Comparison of ENCODE assay signal across 15 cellular contexts in the genomic region with DNA sequence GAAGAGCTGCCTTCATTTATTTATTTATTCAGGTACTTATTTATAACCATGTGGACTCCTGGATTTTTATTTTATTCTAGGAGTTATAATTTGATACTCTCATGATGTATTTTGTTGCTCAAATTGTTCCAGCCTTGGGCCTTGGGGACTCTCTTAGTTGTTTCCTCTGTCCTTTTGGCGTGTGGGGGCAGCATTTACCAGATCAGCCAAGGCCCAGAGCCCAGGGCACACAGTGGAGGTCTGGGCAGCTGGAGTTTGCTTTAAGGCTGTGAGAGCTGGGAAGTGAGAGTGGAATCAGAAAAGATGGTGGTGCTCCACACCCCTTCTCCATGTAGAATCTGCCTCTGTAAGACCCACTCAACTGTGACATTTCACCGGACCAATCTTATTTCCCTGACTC.
DNase-seq lines count a peak whose midpoint lies in the region; ATAC-seq and TF ChIP-seq lines count a peak whose summit lies in the region.
"Had no signal": no experiment of that assay in that cellular context is flagged by ENCODE, and none has a peak within 500 bp of the region (broad histone marks: within the 10 kb centered on the region; RNA-seq: fewer than 3 reads in every experiment).

No MANE protein-coding gene starts in this region.

- peak overlapping the region; percentile 70 for H2BK12ac ChIP-seq in trophoblast cell (ENCODE audit: low read length)

- DNase-seq in Panc1 (ENCODE audit: low read depth, low spot score) = no peak
- no peak for DNase-seq in trophoblast cell
- DNase-seq in activated effector memory CD4-positive, alpha-beta T cell treated with anti-CD3 and anti-CD28 coated beads, Interleukin-2, amount 50 U/mL, for 16 hours = no peak
- no peak for DNase-seq in stimulated activated CD4-positive, alpha-beta T cell treated with anti-CD3 and anti-CD28 coated beads, Interleukin-4, amount 100 ng/mL, for 24 hours
- no peak for DNase-seq in HCEC 1CT
- DNase-seq in SIG-M5 treated with dmso at 0.1 percent for 504 hours (lab: John Stamatoyannopoulos, UW; ENCODE audit: unreplicated experiment) = no peak
- DNase-seq: activated CD8-positive, alpha-beta T cell treated with anti-CD3 and anti-CD28 coated beads, Interleukin-2, amount 10 ng/mL, durations not matched to agents 7 days and 5 days; activated naive CD8-positive, alpha-beta T cell treated with anti-CD3 and anti-CD28 coated beads, Interleukin-2, amount 10 ng/mL, durations not matched to agents 7 days and 5 days; hypothalamus; NCI-H69; spleen; T-helper 1 cell had no signal

- no peaks in the 10 kb centered on the region for H4K20me1 ChIP-seq in DOHH2 (ENCODE audit: control insufficient read depth, insufficient read depth, low read depth, low read length)

- no peak overlapping the region for H3K18ac ChIP-seq in trophoblast cell (ENCODE audit: low read length)

- H3K27me3 ChIP-seq in DOHH2 (ENCODE audit: control insufficient read depth, low read length) = peaks cover 13% of the 10 kb centered on the region
- H3K27me3 ChIP-seq in Panc1 (ENCODE audit: control insufficient read depth, insufficient read depth, low read length) = peaks cover 17% of the 10 kb centered on the region
- no peaks in the 10 kb centered on the region for H3K27me3 ChIP-seq in gastroesophageal sphincter
- no peaks in the 10 kb centered on the region for H3K27me3 ChIP-seq in trophoblast cell (ENCODE audit: insufficient read depth, low read length)

- in situ Hi-C loops in Panc1 (cut with HindIII; ENCODE audit: low pct_unique_long_range_greater_than_20kb, low sequenced_read_pairs) = no loop called here

- no TSS peak for BruUV-seq in Panc1 (replicated peaks; lab: Mats Ljungman, UMichigan)

- H3K4me2 ChIP-seq in DOHH2 (ENCODE audit: low read length) = no peak overlapping the region
- H3K4me2 ChIP-seq in trophoblast cell (ENCODE audit: low read length) = no peak overlapping the region

- no peaks in the 10 kb centered on the region for H3K9me3 ChIP-seq in DOHH2 (ENCODE audit: control insufficient read depth, insufficient read depth, low read length)
- H3K9me3 ChIP-seq in Panc1 (ENCODE audit: control insufficient read depth, insufficient read depth, low read depth, low read length) = no peaks in the 10 kb centered on the region
- no peaks in the 10 kb centered on the region for H3K9me3 ChIP-seq in gastroesophageal sphincter
- H3K9me3 ChIP-seq in trophoblast cell (ENCODE audit: insufficient read depth, low read depth, low read length) = no peaks in the 10 kb centered on the region
- H3K9me3 ChIP-seq: Caco-2 had no signal

- H3K79me2 ChIP-seq in DOHH2 (ENCODE audit: control insufficient read depth, low read length) (no peaks in the 10 kb centered on the region), trophoblast cell (ENCODE audit: control insufficient read depth, insufficient read depth, low read length, poor library complexity) (peaks cover 4% of the 10 kb centered on the region)

- H3K9ac ChIP-seq in trophoblast cell (ENCODE audit: low read length) = no peak overlapping the region

- TF ChIP-seq POLR2A in gastroesophageal sphincter (IDR thresholded peaks at IDR 0.05) = no peak

- POLR2A ChIA-PET in Panc1 (lab: Charles Lee) = no interaction called here

- peak overlapping the region; percentile 86 for H4K91ac ChIP-seq in trophoblast cell (ENCODE audit: low read depth, low read length)

- no peak for TF ChIP-seq EP300 in gastroesophageal sphincter (IDR thresholded peaks at IDR 0.05)

- no peaks in the 10 kb centered on the region for H3K9me2 ChIP-seq in DOHH2 (replicated peaks; ENCODE audit: control insufficient read depth, low read length)

- H3K23ac ChIP-seq in trophoblast cell (ENCODE audit: low read length) = no peak overlapping the region

- H3K36me3 ChIP-seq in DOHH2 (ENCODE audit: control insufficient read depth, low read length) (no peaks in the 10 kb centered on the region), Panc1 (ENCODE audit: control insufficient read depth, insufficient read depth, low read length) (no peaks in the 10 kb centered on the region), gastroesophageal sphincter (no peaks in the 10 kb centered on the region), trophoblast cell (ENCODE audit: control insufficient read depth in 1 of 2, insufficient read depth in 2 of 2, low read length in 2 of 2) (no peaks in the 10 kb centered on the region)
- H3K36me3 ChIP-seq: spleen had no signal

- H2BK120ac ChIP-seq in trophoblast cell (ENCODE audit: insufficient read depth, low read length, poor library complexity) = peak overlapping the region; percentile 78

- H2BK5ac ChIP-seq in trophoblast cell (ENCODE audit: low read depth, low read length, poor library complexity) = peak overlapping the region; percentile 82

- H3K4ac ChIP-seq in trophoblast cell (ENCODE audit: low read depth, low read length) = peak overlapping the region; percentile 26

- H3K4me3 ChIP-seq in DOHH2 (ENCODE audit: low read length) = no peak overlapping the region
- no peak overlapping the region for H3K4me3 ChIP-seq in Panc1 (ENCODE audit: low read depth in 2 of 2, low read length in 2 of 2)
- H3K4me3 ChIP-seq in gastroesophageal sphincter = no peak overlapping the region
- H3K4me3 ChIP-seq in trophoblast cell (ENCODE audit: low read depth, low read length) = no peak overlapping the region
- H3K4me3 ChIP-seq: spleen had no signal

- intact Hi-C loops in Panc1 (cut with micrococcal nuclease; ENCODE audit: unreplicated experiment) = loop anchor here (10.0 kb wide), 1 partner anchor 762 kb away; no protein-coding TSS in a partner anchor

- H3F3A ChIP-seq in DOHH2 (ENCODE audit: control insufficient read depth, insufficient read depth) = no peaks in the 10 kb centered on the region

- H3K27ac ChIP-seq in DOHH2 (ENCODE audit: low read depth, low read length) = no peak overlapping the region
- no peak overlapping the region; the same call in 1 of the 2 replicates for H3K27ac ChIP-seq in Panc1 (ENCODE audit: low read length)
- H3K27ac ChIP-seq in gastroesophageal sphincter = peak overlapping the region in 3 of 4 donors; percentile 29 to 67 (median 51)
- H3K27ac ChIP-seq in trophoblast cell (ENCODE audit: low read depth, low read length) = peak overlapping the region; percentile 23
- H3K27ac ChIP-seq: spleen had no signal

- peak overlapping the region; percentile 59 for H3K14ac ChIP-seq in trophoblast cell (ENCODE audit: low read length)

- ATAC-seq in Panc1 = peak; percentile 62; the same call in 1 of the 2 replicates
- ATAC-seq in gastroesophageal sphincter = no peak
- ATAC-seq: activated CD8-positive, alpha-beta T cell treated with anti-CD3 and anti-CD28 coated beads, Interleukin-2, amount 10 ng/mL, durations not matched to agents 7 days and 5 days had no signal

- TF ChIP-seq CTCF in DOHH2 (IDR thresholded peaks at IDR 0.05; ENCODE audit: low read depth, low read length, poor library complexity, severe bottlenecking) (peak; percentile 10), Panc1 (IDR thresholded peaks at IDR 0.05) (peak; percentile 51), gastroesophageal sphincter (IDR thresholded peaks at IDR 0.05) (no peak)

- H3K4me1 ChIP-seq in DOHH2 (ENCODE audit: control insufficient read depth, low read length) (no peaks in the 10 kb centered on the region; the same call in 1 of the 2 replicates), Panc1 (ENCODE audit: control insufficient read depth, insufficient read depth, low read length) (peaks cover 13% of the 10 kb centered on the region; the same call in 1 of the 2 replicates), gastroesophageal sphincter (peaks cover 0 to 60% (median 6%) of the 10 kb centered on the region in 3 donors), trophoblast cell (ENCODE audit: control insufficient read depth in 1 of 2, insufficient read depth in 2 of 2, low read length in 2 of 2) (peaks cover 38 to 39% of the 10 kb centered on the region in 2 experiments)

- peak overlapping the region; percentile 55 for H2AK5ac ChIP-seq in trophoblast cell (ENCODE audit: low read length)

- peak overlapping the region; percentile 66 for H4K8ac ChIP-seq in trophoblast cell (ENCODE audit: low read depth, low read length)

- CTCF ChIA-PET in Panc1 (lab: Charles Lee) = no interaction called here

- peak overlapping the region; percentile 4 for H2AFZ ChIP-seq in trophoblast cell (ENCODE audit: insufficient read depth, low read length, poor library complexity)

- WGBS in gastroesophageal sphincter (ENCODE audit: low coverage in 1 of 2), 2 donors = 94% methylated on average over 2 of the region's 2 CpGs; no CpG with 5 or more reads in 1 of the 2 donors
- no CpG with 5 or more reads among the region's 2 CpGs for WGBS in trophoblast cell (ENCODE audit: extremely low coverage, insufficient coverage, insufficient read length)

- peaks cover 34% of the 10 kb centered on the region for H3K79me1 ChIP-seq in trophoblast cell (ENCODE audit: low read length)

- H4K12ac ChIP-seq in trophoblast cell (ENCODE audit: low read depth, low read length) = no peak overlapping the region

Comparison
In these comparisons a context has a peak if more than half of its experiments do, and no peak if none do; other contexts are left out.
1. H3K27ac ChIP-seq: peak in gastroesophageal sphincter (3 of 4) and trophoblast cell (single experiment); none in DOHH2 (single experiment) and Panc1 (single experiment).
2. CTCF ChIP-seq: peak in DOHH2 (single experiment) and Panc1 (single experiment); none in gastroesophageal sphincter (0 of 4).